ENCODE assay signal across 15 cellular contexts in genomic region chr5:139473105-139473504, GRCh38. TPM values are rescaled to one million over a fixed set of nuclear protein-coding genes. Genes with fewer than 3 reads are reported as not detected.
A peak's percentile ranks its signal among the peaks of the same experiment; 100 is the strongest.
DNase-seq lines count a peak whose midpoint lies in the region; ATAC-seq and TF ChIP-seq lines count a peak whose summit lies in the region.
"Had no signal": no experiment of that assay in that cellular context is flagged by ENCODE, and none has a peak within 500 bp of the region (broad histone marks: within the 10 kb centered on the region; RNA-seq: fewer than 3 reads in every experiment).

No MANE protein-coding gene starts in this region.

- H3K36me3 Mint-ChIP-seq in activated naive CD4-positive, alpha-beta T cell treated with anti-CD3 and anti-CD28 coated beads, Interleukin-2, amount 10 ng/mL, durations not matched to agents 7 days and 5 days = peaks cover 42% of the 10 kb centered on the region

- H3K27me3 Mint-ChIP-seq in activated naive CD4-positive, alpha-beta T cell treated with anti-CD3 and anti-CD28 coated beads, Interleukin-2, amount 10 ng/mL, durations not matched to agents 7 days and 5 days = peaks cover 4% of the 10 kb centered on the region

- TF ChIP-seq POLR2A in breast epithelium (IDR thresholded peaks at IDR 0.05) (no peak), thyroid gland (IDR thresholded peaks at IDR 0.05) (no peak)

- intact Hi-C loops in breast epithelium (cut with DNase I; ENCODE audit: low total_unique reads) = no loop called here
- intact Hi-C loops in thyroid gland (cut with DNase I) = no loop called here

- H3K4me1 ChIP-seq in breast epithelium = peaks cover 0 to 3% of the 10 kb centered on the region in 2 donors
- H3K4me1 ChIP-seq in thyroid gland = peaks cover 0 to 21% of the 10 kb centered on the region in 2 donors

- H3K27me3 ChIP-seq in breast epithelium (no peaks in the 10 kb centered on the region), thyroid gland (no peaks in the 10 kb centered on the region)
- H3K27me3 ChIP-seq: Peyer's patch had no signal

- CTCF ChIA-PET in activated naive CD4-positive, alpha-beta T cell treated with anti-CD3 and anti-CD28 coated beads, Interleukin-2, amount 10 ng/mL, durations not matched to agents 7 days and 5 days (lab: Charles Lee) = interaction anchor here (1.0 to 2.1 kb wide), 3 partner anchors 9 to 50 kb away, joined by 5 to 8 read pairs (median 5); partner anchors contain the start of gene STING1

- no peak overlapping the region for H3K4me3 Mint-ChIP-seq in activated naive CD4-positive, alpha-beta T cell treated with anti-CD3 and anti-CD28 coated beads, Interleukin-2, amount 10 ng/mL, durations not matched to agents 7 days and 5 days
- H3K4me3 Mint-ChIP-seq: HFFc6 had no signal

- H3K27ac ChIP-seq in breast epithelium = peak overlapping the region; percentile 50 to 76
- peak overlapping the region in 2 of 3 donors; percentile 27 to 29 for H3K27ac ChIP-seq in thyroid gland

- H3K27ac Mint-ChIP-seq in activated naive CD4-positive, alpha-beta T cell treated with anti-CD3 and anti-CD28 coated beads, Interleukin-2, amount 10 ng/mL, durations not matched to agents 7 days and 5 days = peak overlapping the region; percentile 73

- H3K4me1 Mint-ChIP-seq in activated naive CD4-positive, alpha-beta T cell treated with anti-CD3 and anti-CD28 coated beads, Interleukin-2, amount 10 ng/mL, durations not matched to agents 7 days and 5 days = peaks cover 99% of the 10 kb centered on the region

- DNase-seq in activated naive CD4-positive, alpha-beta T cell treated with anti-CD3 and anti-CD28 coated beads, Interleukin-2, amount 10 ng/mL, durations not matched to agents 7 days and 5 days = peak; percentile 16
- no peak for DNase-seq in activated naive CD4-positive, alpha-beta T cell treated with anti-CD3 and anti-CD28 coated beads, Interleukin-2, amount 50 U/mL, for 16 hours
- DNase-seq in breast epithelium (ENCODE audit: low spot score in 2 of 2) = no peak
- DNase-seq in left kidney (ENCODE audit: low read depth, low spot score) = peak; percentile 89
- DNase-seq in thyroid gland = no peak
- no peak for DNase-seq in NCI-H2171 (lab: John Stamatoyannopoulos, UW)
- no peak for DNase-seq in NCI-H1105 treated with DMSO at 0.1 percent for 48 hours (lab: John Stamatoyannopoulos, UW)
- DNase-seq: HFFc6; NCI-H187 treated with DMSO at 0.1 percent for 48 hours; Peyer's patch; stimulated activated CD4-positive, alpha-beta T cell treated with anti-CD3 and anti-CD28 coated beads, Interleukin-2, amount 100 ng/mL, for 48 hours had no signal

- no peaks in the 10 kb centered on the region for H3K9me3 Mint-ChIP-seq in activated naive CD4-positive, alpha-beta T cell treated with anti-CD3 and anti-CD28 coated beads, Interleukin-2, amount 10 ng/mL, durations not matched to agents 7 days and 5 days
- H3K9me3 Mint-ChIP-seq: HFFc6 had no signal

- no peak for TF ChIP-seq CTCF in breast epithelium (IDR thresholded peaks at IDR 0.05)
- no peak for TF ChIP-seq CTCF in thyroid gland (IDR thresholded peaks at IDR 0.05)

- H3K9me3 ChIP-seq in breast epithelium (no peaks in the 10 kb centered on the region), thyroid gland (no peaks in the 10 kb centered on the region)
- H3K9me3 ChIP-seq: Peyer's patch had no signal

- H3K36me3 ChIP-seq in breast epithelium (no peaks in the 10 kb centered on the region), thyroid gland (peaks cover 0 to 4% of the 10 kb centered on the region in 2 donors)

- H3K4me3 ChIP-seq in breast epithelium = no peak overlapping the region
- H3K4me3 ChIP-seq in thyroid gland (replicated peaks in 1 of 3) = no peak overlapping the region
- H3K4me3 ChIP-seq: Peyer's patch had no signal

- 70 to 73% methylated on average over 8 of the region's 8 CpGs for WGBS in thyroid gland, 2 donors

- no peak for ATAC-seq in HG03378 (IDR thresholded peaks at IDR 0.05; ENCODE audit: unreplicated experiment)

RNA-seq across cellular contexts. Expression of gene SMIM33, which starts 2.3 kb away (rescaled TPM):
- total RNA-seq in breast epithelium (not detected), thyroid gland (not detected)
- total RNA-seq: glomerular endothelial cell, HFFc6, myocyte, urinary bladder had no signal

RNA-seq across cellular contexts. Expression of gene STING1, which starts 9.5 kb away (rescaled TPM):
- 10 to 100 TPM; 22.0 to 47.9 (median 39.0) TPM for total RNA-seq in breast epithelium
- total RNA-seq in thyroid gland = 10 to 100 TPM; 28.4 to 59.9 (median 38.6) TPM

RNA-seq across cellular contexts. Expression of gene ECSCR, which starts 10.6 kb away (rescaled TPM):
- total RNA-seq in breast epithelium = 10 to 100 TPM in 2 of 3 donors, 1 to 10 TPM in 1; 6.6 to 39.3 (median 17.4) TPM
- 10 to 100 TPM; 26.7 to 46.2 (median 31.4) TPM for total RNA-seq in thyroid gland
- total RNA-seq: myocyte had no signal

RNA-seq across cellular contexts. Expression of gene DNAJC18, which starts 33.8 kb away (rescaled TPM):
- 1 to 10 TPM; 5.4 to 9.5 (median 7.6) TPM for total RNA-seq in breast epithelium
- 10 to 100 TPM in 3 of 4 donors, 1 to 10 TPM in 1; 7.9 to 21.0 (median 12.7) TPM for total RNA-seq in thyroid gland

Comparison
In these comparisons a context has a peak if more than half of its experiments do, and no peak if none do; other contexts are left out.
1. DNase-seq: peak in activated naive CD4-positive, alpha-beta T cell treated with anti-CD3 and anti-CD28 coated beads, Interleukin-2, amount 10 ng/mL, durations not matched to agents 7 days and 5 days (single experiment) and left kidney (single experiment); none in activated naive CD4-positive, alpha-beta T cell treated with anti-CD3 and anti-CD28 coated beads, Interleukin-2, amount 50 U/mL, for 16 hours (single experiment), breast epithelium (0 of 2), thyroid gland (0 of 2), NCI-H2171 (single experiment) and NCI-H1105 treated with DMSO at 0.1 percent for 48 hours (single experiment).